1 cellular context compared by ENCODE assay signal in genomic region chr16:11836653-11837244, GRCh38.
A peak's percentile ranks its signal among the peaks of the same experiment; 100 is the strongest.
TF ChIP-seq lines count a peak whose summit lies in the region.

No MANE protein-coding gene starts in this region.

TF ChIP-seq in HepG2, 621 proteins besides CTCF, POLR2A, EP300 and RAD21 (continued from another document):
- TF ChIP-seq ZNF142 (CRISPR knock-in tag; IDR thresholded peaks at IDR 0.05) (no peak), KLF16 (CRISPR knock-in tag; IDR thresholded peaks at IDR 0.05) (no peak), SNAPC4 (CRISPR knock-in tag; IDR thresholded peaks at IDR 0.05) (no peak), FOSL1 (CRISPR knock-in tag; IDR thresholded peaks at IDR 0.05; ENCODE audit: borderline replicate concordance) (no peak), ASH2L (IDR thresholded peaks at IDR 0.05; ENCODE audit: insufficient read length, low read depth, low read length) (no peak), HOXA3 (CRISPR knock-in tag; IDR thresholded peaks at IDR 0.05) (no peak), ZNF660 (CRISPR knock-in tag; IDR thresholded peaks at IDR 0.05; ENCODE audit: borderline replicate concordance, low read depth) (no peak), DMAP1 (CRISPR knock-in tag; IDR thresholded peaks at IDR 0.05) (no peak), TFE3 (CRISPR knock-in tag; IDR thresholded peaks at IDR 0.05) (no peak), DNMT3B (CRISPR knock-in tag; conservative IDR thresholded peaks at IDR 0.05) (0 out of 2 replicates have a peak, but pooled peaks have one; percentile 21), ARID3A (IDR thresholded peaks at IDR 0.05; ENCODE audit: low read depth, low read length) (0 out of 2 replicates have a peak, but pooled peaks have one; percentile 5), YEATS4 (CRISPR knock-in tag; IDR thresholded peaks at IDR 0.05; ENCODE audit: borderline replicate concordance) (no peak), ZBTB20 (CRISPR knock-in tag; IDR thresholded peaks at IDR 0.05; ENCODE audit: borderline replicate concordance, low read depth) (no peak), JDP2 (CRISPR knock-in tag; IDR thresholded peaks at IDR 0.05; ENCODE audit: borderline replicate concordance) (no peak), MAFK (conservative IDR thresholded peaks at IDR 0.05 in 1 of 2, IDR thresholded peaks at IDR 0.05 in 1 of 2; ENCODE audit: low read length in 2 of 2) (0 out of 4 replicates have a peak, but pooled peaks of 1 of the 2 experiments have one; percentile 1), IKZF5 (CRISPR knock-in tag; IDR thresholded peaks at IDR 0.05) (0 out of 2 replicates have a peak, but pooled peaks have one; percentile 15), MED1 (CRISPR knock-in tag; IDR thresholded peaks at IDR 0.05) (no peak), POLR2G (IDR thresholded peaks at IDR 0.05; ENCODE audit: low read depth, low read length) (no peak), AKNA (CRISPR knock-in tag; IDR thresholded peaks at IDR 0.05; ENCODE audit: borderline replicate concordance) (no peak), TEAD2 (CRISPR knock-in tag; IDR thresholded peaks at IDR 0.05) (no peak), ZNF30 (CRISPR knock-in tag; IDR thresholded peaks at IDR 0.05) (no peak), ZNF878 (CRISPR knock-in tag; IDR thresholded peaks at IDR 0.05) (0 out of 2 replicates have a peak, but pooled peaks have one; percentile 33), PBX2 (CRISPR knock-in tag; IDR thresholded peaks at IDR 0.05) (no peak), CHD4 (IDR thresholded peaks at IDR 0.05; ENCODE audit: borderline replicate concordance, low read length) (no peak), NCOA2 (CRISPR knock-in tag; IDR thresholded peaks at IDR 0.05) (no peak), RBM22 (optimal IDR thresholded peaks at IDR 0.05; ENCODE audit: low read length) (peak; percentile 65), ZNF138 (CRISPR knock-in tag; IDR thresholded peaks at IDR 0.05; ENCODE audit: low read depth) (no peak)
